Comparison of ENCODE assay signal across 8 cellular contexts in genomic region chr11:3000032-3000961, GRCh38. TPM values are rescaled to one million over a fixed set of nuclear protein-coding genes. Genes with fewer than 3 reads are reported as not detected.
DNase-seq lines count a peak whose midpoint lies in the region; ATAC-seq, FAIRE-seq and TF ChIP-seq lines count a peak whose summit lies in the region.

No MANE protein-coding gene starts in this region.

- TF ChIP-seq POLR2A in K562 (conservative IDR thresholded peaks at IDR 0.05): 0 out of 2 replicates have a peak, but pooled peaks have one; percentile 24

- DNase-seq in NCI-H1694 (lab: John Stamatoyannopoulos, UW) (peak; percentile 67), K562 (ENCODE audit: extremely low read depth in 1 of 4, low spot score in 3 of 4) (no peak), inferior parietal cortex (ENCODE audit: extremely low spot score) (peak; percentile 89), thoracic aorta (ENCODE audit: low spot score) (no peak), NOMO-1 treated with DMSO at 0.1 percent for 48 hours (lab: John Stamatoyannopoulos, UW; ENCODE audit: unreplicated experiment) (no peak), NCI-H82 treated with DMSO at 0.1 percent for 48 hours (lab: John Stamatoyannopoulos, UW; ENCODE audit: unreplicated experiment) (no peak), RKO (ENCODE audit: low spot score) (no peak)
- DNase-seq in stimulated activated CD4-positive, alpha-beta T cell treated with anti-CD3 and anti-CD28 coated beads, Interleukin-2, amount 100 ng/mL, for 24 hours: no peak

- H3K9ac ChIP-seq in K562 (ENCODE audit: insufficient read depth in 1 of 2, low read depth in 2 of 2, low read length in 2 of 2): peak overlapping the region in 1 of 2 experiments; percentile 73; a peak in 1 of 4 replicates

- BruUV-seq in K562 (replicated peaks; lab: Mats Ljungman, UMichigan): no TSS peak

- H4K20me1 ChIP-seq in K562 (replicated peaks; ENCODE audit: control insufficient read depth, insufficient read depth, low read length): no peaks in the 10 kb centered on the region

- H3K4me3 ChIP-seq in K562 (no peak overlapping the region), thoracic aorta (no peak overlapping the region)

- no peak for ATAC-seq in K562
- no peak for ATAC-seq in thoracic aorta (ENCODE audit: insufficient number of reproducible peaks, low FRiP score, low read depth)

- no peak overlapping the region for H2AFZ ChIP-seq in K562 (ENCODE audit: low read depth, low read length)

- no peak overlapping the region for H3K4me2 ChIP-seq in K562 (ENCODE audit: insufficient read depth, low read length)

- H3K36me3 ChIP-seq in K562 (ENCODE audit: control insufficient read depth, insufficient read depth, low read length): peaks cover 50% of the 10 kb centered on the region; the same call in 2 of the 3 replicates
- H3K36me3 ChIP-seq in thoracic aorta: peaks cover 20% of the 10 kb centered on the region

- no peaks in the 10 kb centered on the region for H3K79me2 ChIP-seq in K562 (ENCODE audit: control insufficient read depth, insufficient read depth, low read length)

- TF ChIP-seq CTCF in K562 (IDR thresholded peaks at IDR 0.05 in 2 of 3, conservative IDR thresholded peaks at IDR 0.05 in 1 of 3; ENCODE audit: insufficient read depth in 2 of 3, low read depth in 1 of 3, low read length in 3 of 3): no peak
- no peak for TF ChIP-seq CTCF in thoracic aorta (IDR thresholded peaks at IDR 0.05)

- POLR2A ChIA-PET in K562 (lab: Yijun Ruan, JAX): interaction anchor here (0.7 to 2.8 kb wide), 7 partner anchors 9 to 459 kb away, joined by 3 to 15 read pairs (median 3); partner anchors contain the start of genes NAP1L4 and PHLDA2

- H3K27me3 ChIP-seq in K562 (ENCODE audit: control insufficient read depth in 2 of 2, insufficient read depth in 2 of 2, low read length in 2 of 2) (no peaks in the 10 kb centered on the region), thoracic aorta (replicated peaks; ENCODE audit: insufficient read depth) (no peaks in the 10 kb centered on the region)

- FAIRE-seq in K562 (lab: Jason Lieb, UNC): no peak

- H3K4me1 ChIP-seq in K562 (replicated peaks in 1 of 2; ENCODE audit: control insufficient read depth in 2 of 2, insufficient read depth in 2 of 2, low read length in 2 of 2): peaks cover 0 to 6% of the 10 kb centered on the region in 2 experiments; a peak in 2 of 5 replicates
- peaks cover 5 to 29% of the 10 kb centered on the region in 2 donors for H3K4me1 ChIP-seq in thoracic aorta (ENCODE audit: control insufficient read depth in 1 of 2, low read depth in 2 of 2)

- no peak for TF ChIP-seq RAD21 in K562 (CRISPR knock-in tag; conservative IDR thresholded peaks at IDR 0.05 in 1 of 2, IDR thresholded peaks at IDR 0.05 in 1 of 2)

- H3K9me1 ChIP-seq in K562 (ENCODE audit: control insufficient read depth, insufficient read depth, low read length): peaks cover 2% of the 10 kb centered on the region

- no peak for TF ChIP-seq EP300 in K562 (IDR thresholded peaks at IDR 0.05; ENCODE audit: low read length)

- 83% methylated on average over 17 of the region's 17 CpGs for WGBS in K562 (ENCODE audit: insufficient coverage, low coverage, missing lambda C conversion rate)

- in situ Hi-C loops in K562 (cut with MboI): no loop called here

- no peaks in the 10 kb centered on the region for H3K9me3 ChIP-seq in K562 (replicated peaks; ENCODE audit: control insufficient read depth, insufficient read depth, low read depth, low read length)
- H3K9me3 ChIP-seq in thoracic aorta: no peaks in the 10 kb centered on the region

- H3K27ac ChIP-seq in K562 (ENCODE audit: extremely low read depth, low read depth, low read length) (no peak overlapping the region), thoracic aorta (peak overlapping the region; percentile 70 to 86)

- intact Hi-C loops in K562 (cut with micrococcal nuclease): no loop called here

- CTCF ChIA-PET in K562 (lab: Yijun Ruan, JAX; ENCODE audit: low intra/inter-chr PET ratio): no interaction called here

TF ChIP-seq in K562, 482 proteins besides CTCF, POLR2A, EP300 and RAD21 (continues in another document):
- TF ChIP-seq NR2F6 (CRISPR knock-in tag; IDR thresholded peaks at IDR 0.05): no peak
- no peak for TF ChIP-seq MXI1 (IDR thresholded peaks at IDR 0.05; ENCODE audit: low read depth, low read length)
- TF ChIP-seq NFIC (IDR thresholded peaks at IDR 0.05): peak; percentile 43
- TF ChIP-seq ZNF143 (CRISPR knock-in tag; IDR thresholded peaks at IDR 0.05): no peak
- TF ChIP-seq SRSF3 (IDR thresholded peaks at IDR 0.05; ENCODE audit: insufficient read depth, low read length): no peak
- 0 out of 2 replicates have a peak, but pooled peaks have one; percentile 37 for TF ChIP-seq POLR2AphosphoS2 (IDR thresholded peaks at IDR 0.05; ENCODE audit: low read length)
- no peak for TF ChIP-seq ETV1 (tag; conservative IDR thresholded peaks at IDR 0.05; ENCODE audit: low read depth)
- TF ChIP-seq ZNF512 (tag; IDR thresholded peaks at IDR 0.05): no peak
- TF ChIP-seq ESRRA (IDR thresholded peaks at IDR 0.05; ENCODE audit: borderline replicate concordance, low read depth): no peak
- TF ChIP-seq ZBTB33 (CRISPR knock-in tag; IDR thresholded peaks at IDR 0.05): no peak
- TF ChIP-seq POLR2B (IDR thresholded peaks at IDR 0.05; ENCODE audit: low read depth, partially characterized antibody): peak; percentile 19

RNA-seq across cellular contexts. Expression of gene NAP1L4, which starts 8.2 kb away (rescaled TPM):
- 200 and 559 TPM in 2 replicates for total RNA-seq in K562 (2011; cell fraction: chromatin; rRNA removed; ENCODE audit: low replicate concordance)
- 89.9 and 105 TPM in 2 replicates for total RNA-seq in K562 (2011; cell fraction: nucleolus; rRNA removed)
- 185 and 193 TPM in 2 replicates for total RNA-seq in K562 (2011; cell fraction: nucleoplasm; rRNA removed)
- total RNA-seq in K562 (2014; rRNA removed): 217 and 237 TPM in 2 replicates
- total RNA-seq in K562 (2014; rRNA removed; fragmentation: Illumina TruSeq; extraction: Trizol): 179 and 210 TPM in 2 replicates
- 145 and 153 TPM in 2 replicates for total RNA-seq in K562 (2015; rRNA removed; fragmentation: Illumina TruSeq; extraction: Trizol)
- total RNA-seq in K562 (2021): 167 and 180 TPM in 2 replicates
- polyA plus RNA-seq in K562 (2011; rRNA removed): 145 and 176 TPM in 2 replicates
- polyA plus RNA-seq in K562 (2011; cell fraction: cytosol; rRNA removed): 72.7 and 90.0 TPM in 2 replicates
- 166 and 223 TPM in 2 replicates for polyA plus RNA-seq in K562 (2011; cell fraction: nucleus; rRNA removed)
- polyA plus RNA-seq in K562 (2012): 103 and 135 TPM in 2 replicates
- polyA plus RNA-seq in K562 (2014; fragmentation: Illumina TruSeq; extraction: Trizol): 154 and 184 TPM in 2 replicates
- polyA plus RNA-seq in K562 (2014; fragmentation: Nextera tagmentation; extraction: Ambion mirVana): 10 to 100 TPM; 34.1 to 50.7 TPM
- polyA plus RNA-seq in K562 (2014; rRNA removed): 221 and 244 TPM in 2 replicates
- polyA minus RNA-seq in K562 (2011; rRNA and poly(A)+ RNA removed): 207 and 232 TPM in 2 replicates
- 66.1 and 67.2 TPM in 2 replicates for polyA minus RNA-seq in K562 (2011; cell fraction: cytosol; rRNA and poly(A)+ RNA removed)
- 76.3 and 166 TPM in 2 replicates for polyA minus RNA-seq in K562 (2011; cell fraction: nucleus; rRNA and poly(A)+ RNA removed)
- total RNA-seq in thoracic aorta: 10 to 100 TPM; 62.8 to 83.7 TPM

RNA-seq across cellular contexts. Expression of gene CARS1, which starts 56.9 kb away (rescaled TPM):
- total RNA-seq in K562 (2011; cell fraction: chromatin; rRNA removed; ENCODE audit: low replicate concordance): 298 and 329 TPM in 2 replicates
- total RNA-seq in K562 (2011; cell fraction: nucleolus; rRNA removed): 156 and 161 TPM in 2 replicates
- total RNA-seq in K562 (2011; cell fraction: nucleoplasm; rRNA removed): 164 and 168 TPM in 2 replicates
- total RNA-seq in K562 (2014; rRNA removed): 73.6 and 77.3 TPM in 2 replicates
- 52.3 and 57.4 TPM in 2 replicates for total RNA-seq in K562 (2014; rRNA removed; fragmentation: Illumina TruSeq; extraction: Trizol)
- total RNA-seq in K562 (2015; rRNA removed; fragmentation: Illumina TruSeq; extraction: Trizol): 27.0 and 31.5 TPM in 2 replicates
- 76.1 and 90.2 TPM in 2 replicates for total RNA-seq in K562 (2021)
- 87.9 and 93.0 TPM in 2 replicates for polyA plus RNA-seq in K562 (2011; rRNA removed)
- 38.4 and 53.6 TPM in 2 replicates for polyA plus RNA-seq in K562 (2011; cell fraction: cytosol; rRNA removed)
- polyA plus RNA-seq in K562 (2011; cell fraction: nucleus; rRNA removed): 222 and 259 TPM in 2 replicates
- polyA plus RNA-seq in K562 (2012): 42.8 and 175 TPM in 2 replicates
- 80.1 and 90.0 TPM in 2 replicates for polyA plus RNA-seq in K562 (2014; fragmentation: Illumina TruSeq; extraction: Trizol)
- 10 to 100 TPM; 14.4 to 28.4 TPM for polyA plus RNA-seq in K562 (2014; fragmentation: Nextera tagmentation; extraction: Ambion mirVana)
- polyA plus RNA-seq in K562 (2014; rRNA removed): 94.0 and 106 TPM in 2 replicates
- 60.4 and 65.4 TPM in 2 replicates for polyA minus RNA-seq in K562 (2011; rRNA and poly(A)+ RNA removed)
- 27.4 and 51.4 TPM in 2 replicates for polyA minus RNA-seq in K562 (2011; cell fraction: cytosol; rRNA and poly(A)+ RNA removed)
- 66.9 and 96.7 TPM in 2 replicates for polyA minus RNA-seq in K562 (2011; cell fraction: nucleus; rRNA and poly(A)+ RNA removed)
- 10 to 100 TPM; 38.4 to 56.5 TPM for total RNA-seq in thoracic aorta

Comparison
In these comparisons a context has a peak if more than half of its experiments do, and no peak if none do; other contexts are left out.
1. DNase-seq: peak in NCI-H1694 (single experiment) and inferior parietal cortex (single experiment); none in K562 (0 of 4), thoracic aorta (single experiment), NOMO-1 treated with DMSO at 0.1 percent for 48 hours (single experiment), NCI-H82 treated with DMSO at 0.1 percent for 48 hours (single experiment), stimulated activated CD4-positive, alpha-beta T cell treated with anti-CD3 and anti-CD28 coated beads, Interleukin-2, amount 100 ng/mL, for 24 hours (0 of 2) and RKO (single experiment).